In genomic region chrX:153225438-153226098, GRCh38 we compare ENCODE assay signal across 29 cellular contexts. TPM values are rescaled to one million over a fixed set of nuclear protein-coding genes. Genes with fewer than 3 reads are reported as not detected.
"Had no signal": no experiment of that assay in that cellular context is flagged by ENCODE, and none has a peak within 500 bp of the region (broad histone marks: within the 10 kb centered on the region; RNA-seq: fewer than 3 reads in every experiment).

No MANE protein-coding gene starts in this region.

- H3K36me3 Mint-ChIP-seq: activated naive CD8-positive, alpha-beta T cell; immature natural killer cell; memory B cell had no signal

- DNase-seq: activated B cell treated with CpG ODN at 0.5 μM for 24 hours; activated CD4-positive, alpha-beta T cell treated with anti-CD3 and anti-CD28 coated beads, Interleukin-2, amount 50 U/mL, for 4 hours; activated CD8-positive, alpha-beta memory T cell treated with anti-CD3 and anti-CD28 coated beads for 24 hours; activated CD8-positive, alpha-beta memory T cell treated with anti-CD3 and anti-CD28 coated beads, Interleukin-2, amount 50 U/mL, for 4 hours; activated naive CD4-positive, alpha-beta T cell; activated T-cell treated with anti-CD3 and anti-CD28 coated beads, Interleukin-2, amount 50 U/mL, for 24 hours; central memory CD4-positive, alpha-beta T cell; effector memory CD8-positive, alpha-beta T cell; immature natural killer cell; left ventricle myocardium superior; stimulated activated CD4-positive, alpha-beta T cell treated with anti-CD3 and anti-CD28 coated beads, Interleukin-2, amount 100 ng/mL, for 48 hours; stimulated activated naive B cell treated with anti-CD40 and anti-IgM and Interleukin-4, amounts not matched to agents 10 μg/mL and 1 μg/mL and 100 μg/mL, for 72 hours; T-helper 9 cell; trophoblast cell had no signal

- H3K4me1 Mint-ChIP-seq: activated B cell treated with CpG ODN at 0.5 μM for 24 hours, immature natural killer cell had no signal

- H3K9me3 Mint-ChIP-seq: activated B cell treated with CpG ODN at 0.5 μM for 24 hours; activated T-cell treated with anti-CD3 and anti-CD28 coated beads, Interleukin-2, amount 50 U/mL, for 24 hours; activated T-helper 2 cell treated with anti-CD3 and anti-CD28 coated beads, Interferon-gamma antibody, Interleukin-2, Interleukin-4, amounts not matched to agents 10 μg/mL and 5 μg/mL and 100 μg/mL, durations not matched to agents 14 hours and 24 hours and 36 hours; effector memory CD8-positive, alpha-beta T cell; memory B cell had no signal

- H3K4me3 Mint-ChIP-seq: activated B cell treated with CpG ODN at 0.5 μM for 24 hours; activated CD4-positive, alpha-beta T cell treated with anti-CD3 and anti-CD28 coated beads for 36 hours; activated naive CD8-positive, alpha-beta T cell; activated T-cell treated with anti-CD3 and anti-CD28 coated beads, Interleukin-2, amount 50 U/mL, for 24 hours; effector memory CD8-positive, alpha-beta T cell; immature natural killer cell; memory B cell had no signal

- H3K27ac Mint-ChIP-seq: activated B cell treated with CpG ODN at 0.5 μM for 24 hours; activated CD4-positive, alpha-beta T cell treated with anti-CD3 and anti-CD28 coated beads for 36 hours; activated naive CD8-positive, alpha-beta T cell; activated T-cell treated with anti-CD3 and anti-CD28 coated beads, Interleukin-2, amount 50 U/mL, for 24 hours; activated T-helper 2 cell treated with anti-CD3 and anti-CD28 coated beads, Interferon-gamma antibody, Interleukin-2, Interleukin-4, amounts not matched to agents 10 μg/mL and 5 μg/mL and 100 μg/mL, durations not matched to agents 14 hours and 24 hours and 36 hours; effector memory CD8-positive, alpha-beta T cell; immature natural killer cell; memory B cell; stimulated activated naive B cell treated with anti-CD40 and anti-IgM and Interleukin-4, amounts not matched to agents 10 μg/mL and 1 μg/mL and 100 μg/mL, for 72 hours had no signal

- H3K27ac ChIP-seq: adrenal gland, ascending aorta, esophagus muscularis mucosa, gastroesophageal sphincter, heart left ventricle, ovary, prostate gland had no signal

- ATAC-seq: effector memory CD8-positive, alpha-beta T cell; left ventricle myocardium superior; stimulated activated naive B cell treated with anti-CD40 and anti-IgM and Interleukin-4, amounts not matched to agents 10 μg/mL and 1 μg/mL and 100 μg/mL, for 72 hours had no signal

RNA-seq across cellular contexts. Expression of gene MAGEA1, which starts 46.5 kb away (rescaled TPM):
- total RNA-seq: activated B cell treated with CpG ODN at 0.5 μM for 24 hours; activated CD4-positive, alpha-beta T cell treated with anti-CD3 and anti-CD28 coated beads for 36 hours; activated T-helper 2 cell treated with anti-CD3 and anti-CD28 coated beads, Interferon-gamma antibody, Interleukin-2, Interleukin-4, amounts not matched to agents 10 μg/mL and 5 μg/mL and 100 μg/mL, durations not matched to agents 14 hours and 24 hours and 36 hours; adrenal gland; ascending aorta; dermis microvascular lymphatic vessel endothelial cell; esophagus muscularis mucosa; gastroesophageal sphincter; heart left ventricle; left ventricle myocardium superior; mucosa of descending colon; ovary; T-helper 1 cell treated with Interleukin-12 subunit alpha and Interleukin-12 subunit beta and Interleukin-4 antibody, amounts not matched to agents 30 ng/mL and 1 ng/mL, for 36 hours; temporal lobe had no signal
- polyA plus RNA-seq: adrenal gland, heart left ventricle, immature natural killer cell, ovary had no signal
